In the genomic region with DNA sequence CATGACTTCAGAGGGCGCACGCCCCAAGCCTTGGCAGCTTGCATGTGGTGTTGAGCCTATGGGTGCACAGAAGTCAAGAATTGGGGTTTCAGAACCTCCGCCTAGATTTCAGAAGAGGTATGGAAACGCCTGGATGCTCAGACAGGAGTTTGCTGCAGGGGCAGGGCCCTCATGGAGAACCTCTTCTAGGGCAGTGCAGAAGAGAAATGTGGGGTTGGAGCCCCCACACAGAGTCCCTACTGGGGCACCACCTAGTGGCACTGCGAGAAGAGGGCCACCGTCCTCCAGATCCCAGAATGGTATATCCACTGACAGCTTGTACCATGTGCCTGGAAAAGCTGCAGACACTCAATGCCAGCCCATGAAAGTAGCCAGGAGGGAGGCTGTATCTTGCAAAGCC, we compare ENCODE assay signal across 1 cellular context.
TF ChIP-seq lines count a peak whose summit lies in the region.

No MANE protein-coding gene starts in this region.

TF ChIP-seq in HepG2, 621 proteins besides CTCF, POLR2A, EP300 and RAD21:
- TF ChIP-seq STAG1 (CRISPR knock-in tag; IDR thresholded peaks at IDR 0.05): peak; percentile 11; the same call in 1 of the 2 replicates
